ENCODE assay signal across 8 cellular contexts in the genomic region with DNA sequence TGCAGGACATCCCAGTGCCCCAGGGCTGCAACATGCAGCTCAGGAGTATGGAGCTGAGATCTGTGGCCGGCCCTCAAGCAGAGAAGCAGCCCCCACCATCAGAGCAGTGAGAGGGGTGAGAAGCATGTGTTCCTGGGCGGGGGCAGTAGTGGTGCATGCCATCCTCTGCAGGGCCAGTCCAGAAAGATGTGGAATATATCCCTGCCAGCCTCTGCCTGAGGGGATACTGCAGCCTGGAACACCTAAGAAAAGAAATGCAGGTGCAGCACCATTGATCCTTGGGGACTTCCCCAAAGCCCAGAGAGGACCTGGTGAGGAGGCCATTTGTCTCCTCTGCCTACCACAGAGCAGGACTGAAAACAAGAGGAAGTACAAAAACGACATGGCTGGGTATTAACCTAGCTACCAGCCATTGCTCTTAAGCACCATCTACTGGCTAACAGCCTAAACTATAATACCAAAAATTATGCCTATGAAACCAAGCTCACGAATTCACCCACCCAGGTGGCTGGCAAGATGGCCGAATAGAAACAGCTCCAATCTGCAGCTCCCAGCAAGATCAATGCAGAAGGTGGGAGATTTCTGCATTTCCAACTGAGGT.
DNase-seq lines count a peak whose midpoint lies in the region; FAIRE-seq and TF ChIP-seq lines count a peak whose summit lies in the region.

No MANE protein-coding gene starts in this region.

- DNase-seq in AG08396 (ENCODE audit: low spot score) (peak; percentile 12), GM23248 (peak; percentile 63), NCI-H446 treated with DMSO at 0.1 percent for 48 hours (lab: John Stamatoyannopoulos, UW) (peak; percentile 2), endodermal cell (peak; percentile 48), small intestine (peak; percentile 29), H54 (ENCODE audit: insufficient read length, low spot score) (no peak), NCI-H128 (lab: John Stamatoyannopoulos, UW; ENCODE audit: unreplicated experiment) (no peak)
- no peak for DNase-seq in stimulated activated CD4-positive, alpha-beta T cell treated with anti-CD3 and anti-CD28 coated beads, Interleukin-4, amount 100 ng/mL, for 1 hour

- H3K4me3 ChIP-seq in GM23248 (no peak overlapping the region), endodermal cell (ENCODE audit: low read length) (no peak overlapping the region), small intestine (ENCODE audit: low read depth in 1 of 2, low read length in 2 of 2) (no peak overlapping the region)

- H3K9me2 ChIP-seq in GM23248 (ENCODE audit: insufficient read depth), result no peaks in the 10 kb centered on the region

- H4K20me1 ChIP-seq in GM23248 (ENCODE audit: insufficient read depth), result no peaks in the 10 kb centered on the region

- no peaks in the 10 kb centered on the region for H3F3A ChIP-seq in GM23248 (ENCODE audit: insufficient read depth)

- TF ChIP-seq POLR2A in H54 (IDR thresholded peaks at IDR 0.05; ENCODE audit: low read depth, low read length), result no peak

- H3K27ac ChIP-seq in GM23248, result no peak overlapping the region
- no peak overlapping the region for H3K27ac ChIP-seq in endodermal cell (ENCODE audit: low read depth, low read length)
- H3K27ac ChIP-seq in small intestine (ENCODE audit: low read depth in 1 of 2, low read length in 1 of 2), result no peak overlapping the region

- no peaks in the 10 kb centered on the region for H3K36me3 Mint-ChIP-seq in endodermal cell (ENCODE audit: low read depth)

- H3K9me3 Mint-ChIP-seq in endodermal cell, result no peaks in the 10 kb centered on the region

- in situ Hi-C loops in GM23248 (cut with MboI), result no loop called here

- no peaks in the 10 kb centered on the region for H3K4me1 ChIP-seq in GM23248 (ENCODE audit: insufficient read depth)
- no peaks in the 10 kb centered on the region for H3K4me1 ChIP-seq in endodermal cell (ENCODE audit: control insufficient read depth, insufficient read depth, low read length)
- H3K4me1 ChIP-seq in small intestine (ENCODE audit: control insufficient read depth in 2 of 2, insufficient read depth in 1 of 2, low read depth in 1 of 2, low read length in 1 of 2), result no peaks in the 10 kb centered on the region

- no peak overlapping the region for H3K4me3 Mint-ChIP-seq in endodermal cell

- H3K36me3 ChIP-seq in GM23248 (ENCODE audit: low read depth), result no peaks in the 10 kb centered on the region
- no peaks in the 10 kb centered on the region for H3K36me3 ChIP-seq in endodermal cell (ENCODE audit: control insufficient read depth, insufficient read depth, low read length)
- no peaks in the 10 kb centered on the region for H3K36me3 ChIP-seq in small intestine (ENCODE audit: control insufficient read depth in 2 of 2, insufficient read depth in 2 of 2, low read length in 2 of 2)

- H3K9me3 ChIP-seq in GM23248 (ENCODE audit: low read depth) (peaks cover 4% of the 10 kb centered on the region), endodermal cell (ENCODE audit: control insufficient read depth, low read length) (no peaks in the 10 kb centered on the region), small intestine (ENCODE audit: control insufficient read depth, low read depth) (no peaks in the 10 kb centered on the region)

- H3K27ac Mint-ChIP-seq in endodermal cell, result no peak overlapping the region

- no peaks in the 10 kb centered on the region for H3K79me2 ChIP-seq in GM23248 (ENCODE audit: insufficient read depth)

- no peak overlapping the region for H2AFZ ChIP-seq in GM23248

- H3K4me2 ChIP-seq in GM23248 (ENCODE audit: unreplicated experiment), result no peak overlapping the region

- TF ChIP-seq CTCF in endodermal cell (conservative IDR thresholded peaks at IDR 0.05), result peak; percentile 69

- H3K4me1 Mint-ChIP-seq in endodermal cell, result no peaks in the 10 kb centered on the region

- H3K9ac ChIP-seq in GM23248, result no peak overlapping the region
- H3K9ac ChIP-seq in endodermal cell (ENCODE audit: extremely low read depth, low read length, poor library complexity, severe bottlenecking), result no peak overlapping the region

- H3K27me3 ChIP-seq in GM23248 (replicated peaks; ENCODE audit: insufficient read depth) (no peaks in the 10 kb centered on the region), endodermal cell (ENCODE audit: control insufficient read depth, insufficient read depth, low read length, poor library complexity, severe bottlenecking) (no peaks in the 10 kb centered on the region), small intestine (ENCODE audit: control insufficient read depth in 2 of 2, insufficient read depth in 2 of 2, low read length in 2 of 2) (no peaks in the 10 kb centered on the region)

- FAIRE-seq in small intestine (lab: Jason Lieb, UNC), result no peak
- no peak for FAIRE-seq in H54 (lab: Jason Lieb, UNC)

- whole genome bisulfite sequencing in GM23248 (ENCODE audit: low coverage in 1 of 2, low lambda C conversion rate in 2 of 2, missing lambda C conversion rate in 2 of 2), 2 experiments, result 57 to 69% methylated on average over 5 of the region's 5 CpGs
- 83 to 86% methylated on average over 1 to 5 of the region's 5 CpGs for WGBS in endodermal cell (ENCODE audit: insufficient coverage in 1 of 2, insufficient read length in 1 of 2), 2 experiments
- WGBS in small intestine, 3 donors, result 40 to 52% (median 49%) methylated on average over 5 of the region's 5 CpGs

- no peaks in the 10 kb centered on the region for H3K27me3 Mint-ChIP-seq in endodermal cell (ENCODE audit: insufficient read depth)

Comparison
In these comparisons a context has a peak if more than half of its experiments do, and no peak if none do; other contexts are left out.
1. DNase-seq: peak in AG08396 (single experiment), GM23248 (single experiment), NCI-H446 treated with DMSO at 0.1 percent for 48 hours (single experiment), endodermal cell (single experiment) and small intestine (single experiment); none in stimulated activated CD4-positive, alpha-beta T cell treated with anti-CD3 and anti-CD28 coated beads, Interleukin-4, amount 100 ng/mL, for 1 hour (single experiment), H54 (single experiment) and NCI-H128 (single experiment).